ENCODE assay signal across 24 cellular contexts in the genomic region with DNA sequence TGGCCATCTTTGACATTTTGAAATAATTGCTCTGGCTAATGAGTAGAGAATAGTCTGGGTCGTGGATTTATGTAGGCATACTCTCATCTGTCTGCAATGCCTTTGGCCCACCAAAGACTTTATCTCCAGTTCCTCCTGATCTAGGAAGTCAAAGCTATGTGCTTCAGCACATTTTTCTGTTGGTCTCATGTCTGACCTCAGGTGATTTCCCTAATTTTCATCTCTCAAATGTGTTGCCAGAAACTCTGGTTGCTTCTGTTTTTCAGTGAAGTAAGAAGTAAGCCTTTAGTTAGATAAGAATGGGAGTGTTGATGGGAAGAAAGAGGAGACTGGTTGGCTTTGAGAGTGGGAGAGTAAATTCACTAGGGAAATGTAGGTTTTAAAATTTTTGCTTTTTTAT.
DNase-seq lines count a peak whose midpoint lies in the region; ATAC-seq and TF ChIP-seq lines count a peak whose summit lies in the region.
"Had no signal": no experiment of that assay in that cellular context is flagged by ENCODE, and none has a peak within 500 bp of the region (broad histone marks: within the 10 kb centered on the region; RNA-seq: fewer than 3 reads in every experiment).

No MANE protein-coding gene starts in this region.

- H3K4me3 ChIP-seq in OCI-LY3 (ENCODE audit: low read length) (no peak overlapping the region), esophagus muscularis mucosa (no peak overlapping the region)
- H3K4me3 ChIP-seq: A549; BLaER1 treated with 17β-estradiol and CSF1 and Interleukin-3, amounts not matched to agents 10 nM and 100 nM; GM12878; HAP-1 had no signal

- H3K9me3 ChIP-seq in OCI-LY3 (ENCODE audit: insufficient read depth, low read length) (no peaks in the 10 kb centered on the region), esophagus muscularis mucosa (peaks cover 0 to 2% (median 0%) of the 10 kb centered on the region in 4 donors)
- H3K9me3 ChIP-seq: A549, BE2C had no signal

- ATAC-seq in GM18858 (IDR thresholded peaks at IDR 0.05; ENCODE audit: unreplicated experiment) (peak; percentile 55), HG02588 (IDR thresholded peaks at IDR 0.05; ENCODE audit: unreplicated experiment) (peak; percentile 55), HG03378 (IDR thresholded peaks at IDR 0.05; ENCODE audit: unreplicated experiment) (peak; percentile 63), HG03439 (IDR thresholded peaks at IDR 0.05; ENCODE audit: unreplicated experiment) (no peak), GM18505 (IDR thresholded peaks at IDR 0.05; ENCODE audit: unreplicated experiment) (no peak)
- ATAC-seq: A549, GM12878 had no signal

- no peaks in the 10 kb centered on the region for H4K20me1 ChIP-seq in OCI-LY3 (ENCODE audit: insufficient read depth, low read length)
- H4K20me1 ChIP-seq: BLaER1 treated with 17β-estradiol and CSF1 and Interleukin-3, amounts not matched to agents 10 nM and 100 nM had no signal

- peaks cover 11% of the 10 kb centered on the region for H3K4me1 ChIP-seq in OCI-LY3 (ENCODE audit: low read length)
- H3K4me1 ChIP-seq in esophagus muscularis mucosa = no peaks in the 10 kb centered on the region
- H3K4me1 ChIP-seq: BE2C had no signal

- TF ChIP-seq EP300 in esophagus muscularis mucosa (IDR thresholded peaks at IDR 0.05) = no peak

- no peaks in the 10 kb centered on the region for H3K79me2 ChIP-seq in OCI-LY3 (ENCODE audit: low read length)

- TF ChIP-seq POLR2A in GM18505 (IDR thresholded peaks at IDR 0.05; ENCODE audit: borderline replicate concordance, extremely low read depth, insufficient read depth, insufficient read length) (no peak), esophagus muscularis mucosa (IDR thresholded peaks at IDR 0.05; ENCODE audit: low read depth) (no peak)

- WGBS in esophagus muscularis mucosa = 42% methylated on average over 1 of the region's 1 CpG

- H3K27me3 ChIP-seq in OCI-LY3 (ENCODE audit: low read depth, low read length) (no peaks in the 10 kb centered on the region), esophagus muscularis mucosa (no peaks in the 10 kb centered on the region)
- H3K27me3 ChIP-seq: BLaER1 treated with 17β-estradiol and CSF1 and Interleukin-3, amounts not matched to agents 10 nM and 100 nM had no signal

- no peaks in the 10 kb centered on the region for H3K36me3 ChIP-seq in OCI-LY3 (replicated peaks; ENCODE audit: low read depth, low read length)
- no peaks in the 10 kb centered on the region for H3K36me3 ChIP-seq in esophagus muscularis mucosa
- H3K36me3 ChIP-seq: BE2C; BLaER1 treated with 17β-estradiol and CSF1 and Interleukin-3, amounts not matched to agents 10 nM and 100 nM; HAP-1 had no signal

- H3K27ac ChIP-seq in OCI-LY3 (ENCODE audit: low read length) = no peak overlapping the region
- H3K27ac ChIP-seq in esophagus muscularis mucosa (replicated peaks in 1 of 4) = no peak overlapping the region
- H3K27ac ChIP-seq: A549 had no signal

- H3K4me2 ChIP-seq in OCI-LY3 (ENCODE audit: low read length) = peak overlapping the region; percentile 51
- H3K4me2 ChIP-seq: A549 had no signal

- intact Hi-C loops in esophagus muscularis mucosa (cut with DNase I) = no loop called here

- DNase-seq in T-helper 2 cell = no peak
- DNase-seq in esophagus muscularis mucosa (ENCODE audit: extremely low spot score) = no peak
- DNase-seq: 8988T; ACHN; AML-193; BE2C; CD4-positive, alpha-beta T cell; CD8-positive, alpha-beta memory T cell; DMS 273 treated with DMSO at 0.1 percent for 48 hours; DMS79; EL; GDM1; GOT3; HFFc6 had no signal

- no peak overlapping the region for H2AFZ ChIP-seq in OCI-LY3 (ENCODE audit: low read depth, low read length)

- H3K9ac ChIP-seq in OCI-LY3 (ENCODE audit: low read length) = no peak overlapping the region
- H3K9ac ChIP-seq: BLaER1 treated with 17β-estradiol and CSF1 and Interleukin-3, amounts not matched to agents 10 nM and 100 nM had no signal

- TF ChIP-seq CTCF in OCI-LY3 (IDR thresholded peaks at IDR 0.05; ENCODE audit: low read depth, low read length) (no peak), esophagus muscularis mucosa (IDR thresholded peaks at IDR 0.05) (no peak)

Comparison
In these comparisons a context has a peak if more than half of its experiments do, and no peak if none do; other contexts are left out.
1. ATAC-seq: peak in GM18858 (single experiment), HG02588 (single experiment) and HG03378 (single experiment); none in HG03439 (single experiment) and GM18505 (single experiment).